12 cellular contexts compared by ENCODE assay signal in genomic region chr10:87585565-87586514, GRCh38.
DNase-seq lines count a peak whose midpoint lies in the region; ATAC-seq lines count a peak whose summit lies in the region.
"Had no signal": no experiment of that assay in that cellular context is flagged by ENCODE, and none has a peak within 500 bp of the region (broad histone marks: within the 10 kb centered on the region; RNA-seq: fewer than 3 reads in every experiment).

No MANE protein-coding gene starts in this region.

- in situ Hi-C loops in ACHN (cut with HindIII; ENCODE audit: low pct_ligation_motif_present, low pct_unique_long_range_greater_than_20kb, low sequenced_read_pairs), result no loop called here

- ATAC-seq in GM21619 (IDR thresholded peaks at IDR 0.05; ENCODE audit: unreplicated experiment), result no peak

- peak; percentile 55 for DNase-seq in ACHN
- peak; percentile 94 for DNase-seq in HT-29 (ENCODE audit: low spot score)
- peak; percentile 77 for DNase-seq in astrocyte of the hippocampus (ENCODE audit: low read depth, low spot score)
- peak; percentile 14 for DNase-seq in left kidney (ENCODE audit: low read depth, low spot score)
- no peak for DNase-seq in NCI-H2029 (lab: John Stamatoyannopoulos, UW)
- no peak for DNase-seq in medulla oblongata (ENCODE audit: extremely low spot score)
- DNase-seq in stimulated activated CD4-positive, alpha-beta T cell treated with anti-CD3 and anti-CD28 coated beads, Interleukin-1b, Interleukin-23, amount 100 ng/mL, for 48 hours, result no peak
- DNase-seq: activated naive CD4-positive, alpha-beta T cell; CD4-positive, alpha-beta memory T cell; NCI-H526; sigmoid colon had no signal

Comparison
In these comparisons a context has a peak if more than half of its experiments do, and no peak if none do; other contexts are left out.
1. DNase-seq: peak in ACHN (single experiment), HT-29 (single experiment), astrocyte of the hippocampus (single experiment) and left kidney (single experiment); none in NCI-H2029 (single experiment), medulla oblongata (single experiment) and stimulated activated CD4-positive, alpha-beta T cell treated with anti-CD3 and anti-CD28 coated beads, Interleukin-1b, Interleukin-23, amount 100 ng/mL, for 48 hours (single experiment).